ENCODE assay signal across 1 cellular context in the genomic region with DNA sequence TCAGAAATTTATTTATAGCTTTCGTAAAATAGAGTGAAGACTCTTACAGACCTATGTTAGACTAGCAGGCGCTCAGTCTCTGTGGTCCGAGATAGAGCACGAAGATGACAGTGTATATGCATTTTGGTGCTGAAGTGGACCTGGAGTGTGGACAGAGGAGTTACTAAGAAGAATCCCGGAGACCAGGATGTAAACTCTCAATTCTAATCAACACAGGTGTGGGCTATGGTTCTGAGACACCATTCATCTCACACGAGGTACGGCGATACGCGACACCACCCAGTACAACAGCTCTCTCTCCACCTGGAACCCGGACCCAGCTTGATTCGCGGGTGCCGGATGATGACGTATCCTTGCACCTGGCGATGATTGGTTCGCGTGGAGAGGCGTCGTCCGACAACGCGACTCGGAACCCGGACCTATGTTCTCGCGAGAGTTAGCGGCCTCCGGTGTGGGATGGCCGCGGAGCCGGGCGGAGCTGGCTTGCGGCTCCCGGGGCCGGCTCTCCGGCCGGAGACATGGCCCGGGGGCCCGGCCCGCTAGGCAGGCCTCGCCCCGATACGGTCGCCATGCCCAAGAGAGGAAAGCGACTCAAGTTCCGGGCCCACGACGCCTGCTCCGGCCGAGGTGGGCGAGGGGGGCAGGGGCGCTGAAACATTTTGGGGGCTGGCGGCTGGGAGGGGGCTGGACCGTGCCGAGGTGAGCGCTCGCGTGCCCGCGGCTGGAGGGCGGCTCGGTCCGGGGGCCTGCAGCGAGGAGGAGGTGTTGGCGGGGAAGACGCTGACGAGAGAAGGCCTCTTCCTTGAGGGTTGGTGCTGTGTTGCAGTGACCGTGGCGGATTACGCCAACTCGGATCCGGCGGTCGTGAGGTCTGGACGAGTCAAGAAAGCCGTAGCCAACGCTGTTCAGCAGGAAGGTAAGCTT.
A peak's percentile ranks its signal among the peaks of the same experiment; 100 is the strongest.
TF ChIP-seq lines count a peak whose summit lies in the region.

A gene with protein sequence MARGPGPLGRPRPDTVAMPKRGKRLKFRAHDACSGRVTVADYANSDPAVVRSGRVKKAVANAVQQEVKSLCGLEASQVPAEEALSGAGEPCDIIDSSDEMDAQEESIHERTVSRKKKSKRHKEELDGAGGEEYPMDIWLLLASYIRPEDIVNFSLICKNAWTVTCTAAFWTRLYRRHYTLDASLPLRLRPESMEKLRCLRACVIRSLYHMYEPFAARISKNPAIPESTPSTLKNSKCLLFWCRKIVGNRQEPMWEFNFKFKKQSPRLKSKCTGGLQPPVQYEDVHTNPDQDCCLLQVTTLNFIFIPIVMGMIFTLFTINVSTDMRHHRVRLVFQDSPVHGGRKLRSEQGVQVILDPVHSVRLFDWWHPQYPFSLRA (plus strand): TSS at position 427 of the 924 bp plus-strand sequence. CDS start 92 bp downstream, at position 519.

TF ChIP-seq in K562, 482 proteins besides CTCF, POLR2A, EP300 and RAD21 (continued from another document and continues in another):
- no peak for TF ChIP-seq BRF1 (IDR thresholded peaks at IDR 0.05; ENCODE audit: borderline replicate concordance, extremely low read depth, insufficient read length)
- TF ChIP-seq CBX3 (IDR thresholded peaks at IDR 0.05; ENCODE audit: borderline replicate concordance in 1 of 2, low read length in 2 of 2) = peak in 1 of 2 experiments; percentile 68; a peak in 1 of 3 replicates
- TF ChIP-seq NR3C1 (CRISPR knock-in tag; IDR thresholded peaks at IDR 0.05) = no peak
- TF ChIP-seq HDAC1 (IDR thresholded peaks at IDR 0.05) = peak in 1 of 2 experiments; percentile 90; a peak in 2 of 4 replicates
- no peak for TF ChIP-seq LEF1 (IDR thresholded peaks at IDR 0.05)
- TF ChIP-seq, protein P1, sequence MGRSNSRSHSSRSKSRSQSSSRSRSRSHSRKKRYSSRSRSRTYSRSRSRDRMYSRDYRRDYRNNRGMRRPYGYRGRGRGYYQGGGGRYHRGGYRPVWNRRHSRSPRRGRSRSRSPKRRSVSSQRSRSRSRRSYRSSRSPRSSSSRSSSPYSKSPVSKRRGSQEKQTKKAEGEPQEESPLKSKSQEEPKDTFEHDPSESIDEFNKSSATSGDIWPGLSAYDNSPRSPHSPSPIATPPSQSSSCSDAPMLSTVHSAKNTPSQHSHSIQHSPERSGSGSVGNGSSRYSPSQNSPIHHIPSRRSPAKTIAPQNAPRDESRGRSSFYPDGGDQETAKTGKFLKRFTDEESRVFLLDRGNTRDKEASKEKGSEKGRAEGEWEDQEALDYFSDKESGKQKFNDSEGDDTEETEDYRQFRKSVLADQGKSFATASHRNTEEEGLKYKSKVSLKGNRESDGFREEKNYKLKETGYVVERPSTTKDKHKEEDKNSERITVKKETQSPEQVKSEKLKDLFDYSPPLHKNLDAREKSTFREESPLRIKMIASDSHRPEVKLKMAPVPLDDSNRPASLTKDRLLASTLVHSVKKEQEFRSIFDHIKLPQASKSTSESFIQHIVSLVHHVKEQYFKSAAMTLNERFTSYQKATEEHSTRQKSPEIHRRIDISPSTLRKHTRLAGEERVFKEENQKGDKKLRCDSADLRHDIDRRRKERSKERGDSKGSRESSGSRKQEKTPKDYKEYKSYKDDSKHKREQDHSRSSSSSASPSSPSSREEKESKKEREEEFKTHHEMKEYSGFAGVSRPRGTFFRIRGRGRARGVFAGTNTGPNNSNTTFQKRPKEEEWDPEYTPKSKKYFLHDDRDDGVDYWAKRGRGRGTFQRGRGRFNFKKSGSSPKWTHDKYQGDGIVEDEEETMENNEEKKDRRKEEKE (IDR thresholded peaks at IDR 0.05; ENCODE audit: borderline replicate concordance in 1 of 2, control insufficient read depth in 1 of 2, low read depth in 2 of 2, low read length in 1 of 2) = no peak; a peak in 1 of 4 replicates
- TF ChIP-seq, protein P2, sequence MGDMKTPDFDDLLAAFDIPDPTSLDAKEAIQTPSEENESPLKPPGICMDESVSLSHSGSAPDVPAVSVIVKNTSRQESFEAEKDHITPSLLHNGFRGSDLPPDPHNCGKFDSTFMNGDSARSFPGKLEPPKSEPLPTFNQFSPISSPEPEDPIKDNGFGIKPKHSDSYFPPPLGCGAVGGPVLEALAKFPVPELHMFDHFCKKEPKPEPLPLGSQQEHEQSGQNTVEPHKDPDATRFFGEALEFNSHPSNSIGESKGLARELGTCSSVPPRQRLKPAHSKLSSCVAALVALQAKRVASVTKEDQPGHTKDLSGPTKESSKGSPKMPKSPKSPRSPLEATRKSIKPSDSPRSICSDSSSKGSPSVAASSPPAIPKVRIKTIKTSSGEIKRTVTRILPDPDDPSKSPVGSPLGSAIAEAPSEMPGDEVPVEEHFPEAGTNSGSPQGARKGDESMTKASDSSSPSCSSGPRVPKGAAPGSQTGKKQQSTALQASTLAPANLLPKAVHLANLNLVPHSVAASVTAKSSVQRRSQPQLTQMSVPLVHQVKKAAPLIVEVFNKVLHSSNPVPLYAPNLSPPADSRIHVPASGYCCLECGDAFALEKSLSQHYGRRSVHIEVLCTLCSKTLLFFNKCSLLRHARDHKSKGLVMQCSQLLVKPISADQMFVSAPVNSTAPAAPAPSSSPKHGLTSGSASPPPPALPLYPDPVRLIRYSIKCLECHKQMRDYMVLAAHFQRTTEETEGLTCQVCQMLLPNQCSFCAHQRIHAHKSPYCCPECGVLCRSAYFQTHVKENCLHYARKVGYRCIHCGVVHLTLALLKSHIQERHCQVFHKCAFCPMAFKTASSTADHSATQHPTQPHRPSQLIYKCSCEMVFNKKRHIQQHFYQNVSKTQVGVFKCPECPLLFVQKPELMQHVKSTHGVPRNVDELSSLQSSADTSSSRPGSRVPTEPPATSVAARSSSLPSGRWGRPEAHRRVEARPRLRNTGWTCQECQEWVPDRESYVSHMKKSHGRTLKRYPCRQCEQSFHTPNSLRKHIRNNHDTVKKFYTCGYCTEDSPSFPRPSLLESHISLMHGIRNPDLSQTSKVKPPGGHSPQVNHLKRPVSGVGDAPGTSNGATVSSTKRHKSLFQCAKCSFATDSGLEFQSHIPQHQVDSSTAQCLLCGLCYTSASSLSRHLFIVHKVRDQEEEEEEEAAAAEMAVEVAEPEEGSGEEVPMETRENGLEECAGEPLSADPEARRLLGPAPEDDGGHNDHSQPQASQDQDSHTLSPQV (IDR thresholded peaks at IDR 0.05) = peak; percentile 79; the same call in 1 of the 2 replicates
- TF ChIP-seq, protein P3, sequence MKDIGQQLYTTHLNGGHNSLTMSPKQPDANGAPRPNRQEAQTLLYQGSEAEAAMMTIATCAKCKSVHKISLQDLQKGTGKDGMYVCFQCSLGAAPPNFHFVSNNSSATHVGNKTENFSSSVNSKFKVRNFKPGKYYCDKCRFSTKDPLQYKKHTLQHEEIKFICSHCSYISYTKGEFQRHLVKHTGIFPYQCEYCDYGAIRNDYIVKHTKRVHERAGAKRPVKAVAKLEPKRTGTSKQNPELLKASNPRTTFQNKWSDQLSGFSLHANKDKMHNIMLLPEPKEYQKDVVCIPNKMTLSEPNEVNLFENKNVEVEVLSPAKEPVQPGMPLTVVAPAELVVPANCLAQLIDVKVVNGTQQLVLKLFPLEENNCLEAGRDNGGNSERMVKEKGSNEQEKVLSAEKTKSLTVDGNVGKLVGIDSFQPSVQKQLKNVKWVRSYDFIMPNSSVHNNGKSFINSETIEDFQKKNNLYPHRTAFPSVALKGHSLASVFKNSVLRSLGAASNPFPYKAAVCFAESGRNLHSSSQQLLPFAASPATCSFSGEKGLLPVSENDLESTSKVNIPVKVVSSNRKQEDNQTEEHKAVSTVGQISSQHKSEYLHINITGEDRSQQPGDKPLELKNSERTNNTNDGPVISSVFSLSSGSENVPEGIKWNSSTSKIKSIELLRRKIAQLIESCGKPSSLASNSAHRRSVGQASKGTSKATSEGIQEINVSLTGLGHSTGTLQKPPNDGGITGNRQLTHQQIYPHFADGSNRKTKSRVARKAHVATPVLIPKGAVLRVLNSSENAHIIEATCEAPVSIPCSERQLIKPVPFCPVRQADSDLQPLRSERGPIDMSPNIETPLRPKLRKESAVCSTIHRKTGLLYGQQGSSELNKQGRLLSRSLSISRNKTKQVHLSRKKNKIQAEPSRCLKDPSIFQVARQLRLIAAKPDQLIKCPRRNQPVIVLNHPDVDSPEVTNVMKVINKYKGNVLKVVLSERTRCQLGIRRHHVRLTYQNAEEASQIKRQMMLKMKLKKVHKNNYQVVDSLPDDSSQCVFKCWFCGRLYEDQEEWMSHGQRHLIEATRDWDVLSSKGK (CRISPR knock-in tag; IDR thresholded peaks at IDR 0.05) = no peak
- no peak for TF ChIP-seq ZNF589 (CRISPR knock-in tag; IDR thresholded peaks at IDR 0.05; ENCODE audit: low read depth)
- no peak for TF ChIP-seq KAT2B (IDR thresholded peaks at IDR 0.05; ENCODE audit: low read depth, low read length)
- TF ChIP-seq, protein P4, sequence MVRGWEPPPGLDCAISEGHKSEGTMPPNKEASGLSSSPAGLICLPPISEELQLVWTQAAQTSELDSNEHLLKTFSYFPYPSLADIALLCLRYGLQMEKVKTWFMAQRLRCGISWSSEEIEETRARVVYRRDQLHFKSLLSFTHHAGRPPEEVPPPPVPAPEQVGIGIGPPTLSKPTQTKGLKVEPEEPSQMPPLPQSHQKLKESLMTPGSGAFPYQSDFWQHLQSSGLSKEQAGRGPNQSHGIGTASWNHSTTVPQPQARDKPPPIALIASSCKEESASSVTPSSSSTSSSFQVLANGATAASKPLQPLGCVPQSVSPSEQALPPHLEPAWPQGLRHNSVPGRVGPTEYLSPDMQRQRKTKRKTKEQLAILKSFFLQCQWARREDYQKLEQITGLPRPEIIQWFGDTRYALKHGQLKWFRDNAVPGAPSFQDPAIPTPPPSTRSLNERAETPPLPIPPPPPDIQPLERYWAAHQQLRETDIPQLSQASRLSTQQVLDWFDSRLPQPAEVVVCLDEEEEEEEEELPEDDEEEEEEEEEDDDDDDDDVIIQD (CRISPR knock-in tag; IDR thresholded peaks at IDR 0.05) = no peak
- TF ChIP-seq ZNF77 (CRISPR knock-in tag; IDR thresholded peaks at IDR 0.05) = no peak
- no peak for TF ChIP-seq ZNF324 (CRISPR knock-in tag; IDR thresholded peaks at IDR 0.05)
- peak; percentile 76 for TF ChIP-seq RBM22 (IDR thresholded peaks at IDR 0.05; ENCODE audit: low read depth, low read length, poor library complexity, severe bottlenecking)
- peak; percentile 48 for TF ChIP-seq ASH1L (IDR thresholded peaks at IDR 0.05; ENCODE audit: borderline replicate concordance, low read depth, partially characterized antibody)
- TF ChIP-seq, protein P5, sequence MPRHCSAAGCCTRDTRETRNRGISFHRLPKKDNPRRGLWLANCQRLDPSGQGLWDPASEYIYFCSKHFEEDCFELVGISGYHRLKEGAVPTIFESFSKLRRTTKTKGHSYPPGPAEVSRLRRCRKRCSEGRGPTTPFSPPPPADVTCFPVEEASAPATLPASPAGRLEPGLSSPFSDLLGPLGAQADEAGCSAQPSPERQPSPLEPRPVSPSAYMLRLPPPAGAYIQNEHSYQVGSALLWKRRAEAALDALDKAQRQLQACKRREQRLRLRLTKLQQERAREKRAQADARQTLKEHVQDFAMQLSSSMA (CRISPR knock-in tag; IDR thresholded peaks at IDR 0.05) = no peak
- TF ChIP-seq, protein P6, sequence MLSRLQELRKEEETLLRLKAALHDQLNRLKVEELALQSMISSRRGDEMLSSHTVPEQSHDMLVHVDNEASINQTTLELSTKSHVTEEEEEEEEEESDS (CRISPR knock-in tag; IDR thresholded peaks at IDR 0.05) = no peak
- TF ChIP-seq RBM17 (IDR thresholded peaks at IDR 0.05; ENCODE audit: borderline replicate concordance, low read depth, low read length) = no peak
- TF ChIP-seq FUS (optimal IDR thresholded peaks at IDR 0.05; ENCODE audit: low read depth, low read length) = no peak
- TF ChIP-seq ZNF76 (CRISPR knock-in tag; IDR thresholded peaks at IDR 0.05; ENCODE audit: borderline replicate concordance) = peak; percentile 14; the same call in 1 of the 2 replicates
- TF ChIP-seq SREBF2 (CRISPR knock-in tag; IDR thresholded peaks at IDR 0.05) = no peak
- peak; percentile 85; the same call in 1 of the 2 replicates for TF ChIP-seq NBN (IDR thresholded peaks at IDR 0.05; ENCODE audit: low read depth)
- TF ChIP-seq PYGO2 (tag; IDR thresholded peaks at IDR 0.05) = no peak
- TF ChIP-seq, protein P7, sequence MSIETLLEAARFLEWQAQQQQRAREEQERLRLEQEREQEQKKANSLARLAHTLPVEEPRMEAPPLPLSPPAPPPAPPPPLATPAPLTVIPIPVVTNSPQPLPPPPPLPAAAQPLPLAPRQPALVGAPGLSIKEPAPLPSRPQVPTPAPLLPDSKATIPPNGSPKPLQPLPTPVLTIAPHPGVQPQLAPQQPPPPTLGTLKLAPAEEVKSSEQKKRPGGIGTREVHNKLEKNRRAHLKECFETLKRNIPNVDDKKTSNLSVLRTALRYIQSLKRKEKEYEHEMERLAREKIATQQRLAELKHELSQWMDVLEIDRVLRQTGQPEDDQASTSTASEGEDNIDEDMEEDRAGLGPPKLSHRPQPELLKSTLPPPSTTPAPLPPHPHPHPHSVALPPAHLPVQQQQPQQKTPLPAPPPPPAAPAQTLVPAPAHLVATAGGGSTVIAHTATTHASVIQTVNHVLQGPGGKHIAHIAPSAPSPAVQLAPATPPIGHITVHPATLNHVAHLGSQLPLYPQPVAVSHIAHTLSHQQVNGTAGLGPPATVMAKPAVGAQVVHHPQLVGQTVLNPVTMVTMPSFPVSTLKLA (conservative IDR thresholded peaks at IDR 0.05) = peak; percentile 81 to 90
- TF ChIP-seq HMG20A (CRISPR knock-in tag; conservative IDR thresholded peaks at IDR 0.05) = no peak
- peak; percentile 78 for TF ChIP-seq CBX1 (IDR thresholded peaks at IDR 0.05; ENCODE audit: low read depth)
- TF ChIP-seq, protein P8, sequence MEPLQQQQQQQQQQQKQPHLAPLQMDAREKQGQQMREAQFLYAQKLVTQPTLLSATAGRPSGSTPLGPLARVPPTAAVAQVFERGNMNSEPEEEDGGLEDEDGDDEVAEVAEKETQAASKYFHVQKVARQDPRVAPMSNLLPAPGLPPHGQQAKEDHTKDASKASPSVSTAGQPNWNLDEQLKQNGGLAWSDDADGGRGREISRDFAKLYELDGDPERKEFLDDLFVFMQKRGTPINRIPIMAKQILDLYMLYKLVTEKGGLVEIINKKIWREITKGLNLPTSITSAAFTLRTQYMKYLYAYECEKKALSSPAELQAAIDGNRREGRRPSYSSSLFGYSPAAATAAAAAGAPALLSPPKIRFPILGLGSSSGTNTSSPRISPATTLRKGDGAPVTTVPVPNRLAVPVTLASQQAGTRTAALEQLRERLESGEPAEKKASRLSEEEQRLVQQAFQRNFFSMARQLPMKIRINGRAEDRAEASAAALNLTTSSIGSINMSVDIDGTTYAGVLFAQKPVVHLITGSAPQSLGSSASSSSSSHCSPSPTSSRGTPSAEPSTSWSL (CRISPR knock-in tag; IDR thresholded peaks at IDR 0.05; ENCODE audit: borderline replicate concordance) = no peak; the same call in 1 of the 2 replicates
- no peak for TF ChIP-seq CHD4 (IDR thresholded peaks at IDR 0.05; ENCODE audit: insufficient read depth, insufficient replicate concordance, low read depth, low read length, poor library complexity, severe bottlenecking)
- TF ChIP-seq, protein P9, sequence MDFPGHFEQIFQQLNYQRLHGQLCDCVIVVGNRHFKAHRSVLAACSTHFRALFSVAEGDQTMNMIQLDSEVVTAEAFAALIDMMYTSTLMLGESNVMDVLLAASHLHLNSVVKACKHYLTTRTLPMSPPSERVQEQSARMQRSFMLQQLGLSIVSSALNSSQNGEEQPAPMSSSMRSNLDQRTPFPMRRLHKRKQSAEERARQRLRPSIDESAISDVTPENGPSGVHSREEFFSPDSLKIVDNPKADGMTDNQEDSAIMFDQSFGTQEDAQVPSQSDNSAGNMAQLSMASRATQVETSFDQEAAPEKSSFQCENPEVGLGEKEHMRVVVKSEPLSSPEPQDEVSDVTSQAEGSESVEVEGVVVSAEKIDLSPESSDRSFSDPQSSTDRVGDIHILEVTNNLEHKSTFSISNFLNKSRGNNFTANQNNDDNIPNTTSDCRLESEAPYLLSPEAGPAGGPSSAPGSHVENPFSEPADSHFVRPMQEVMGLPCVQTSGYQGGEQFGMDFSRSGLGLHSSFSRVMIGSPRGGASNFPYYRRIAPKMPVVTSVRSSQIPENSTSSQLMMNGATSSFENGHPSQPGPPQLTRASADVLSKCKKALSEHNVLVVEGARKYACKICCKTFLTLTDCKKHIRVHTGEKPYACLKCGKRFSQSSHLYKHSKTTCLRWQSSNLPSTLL (IDR thresholded peaks at IDR 0.05) = no peak
- no peak; the same call in 1 of the 2 replicates for TF ChIP-seq ARID2 (IDR thresholded peaks at IDR 0.05)
